In the genomic region with DNA sequence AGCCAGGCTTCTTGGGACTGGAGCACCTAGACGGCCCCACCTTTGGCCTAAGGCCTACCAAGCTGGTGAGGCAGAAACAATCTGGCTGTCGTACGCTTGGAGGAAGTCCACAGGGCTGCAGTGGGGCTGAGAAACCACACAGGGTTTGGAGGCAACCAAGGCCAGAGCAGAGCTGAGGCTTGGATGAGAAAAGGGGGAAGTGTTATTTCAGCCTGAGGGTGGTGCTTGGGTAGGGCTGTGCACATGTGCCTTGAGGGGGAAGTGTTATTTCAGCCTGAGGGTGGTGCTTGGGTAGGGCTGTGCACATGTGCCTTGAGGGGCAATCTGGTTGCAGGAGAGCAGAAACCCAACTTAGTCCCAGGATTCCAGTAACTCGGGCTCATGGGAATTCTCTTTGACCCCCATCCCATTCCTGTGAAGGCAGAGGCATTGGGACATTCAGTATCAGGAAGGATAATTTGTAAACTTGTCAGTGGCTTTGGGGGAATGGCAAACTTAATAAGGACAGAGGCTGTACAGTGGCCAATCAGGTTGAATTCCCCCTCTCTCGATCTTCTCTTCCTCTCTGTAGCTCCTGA, we compare ENCODE assay signal across 8 cellular contexts. TPM values are rescaled to one million over a fixed set of nuclear protein-coding genes. Genes with fewer than 3 reads are reported as not detected.
DNase-seq lines count a peak whose midpoint lies in the region; ATAC-seq lines count a peak whose summit lies in the region.

No MANE protein-coding gene starts in this region.

- POLR2A ChIA-PET in activated CD4-positive, alpha-beta T cell treated with anti-CD3 and anti-CD28 coated beads for 36 hours (lab: Charles Lee), result interaction anchor here (1.8 kb wide), 1 partner anchor 100 kb away, joined by 4 read pairs; no protein-coding TSS in a partner anchor

- in situ Hi-C loops in HAP-1 (cut with MboI; ENCODE audit: low sequenced_read_pairs), result no loop called here

- H3K79me2 ChIP-seq in mesendoderm (ENCODE audit: control insufficient read depth, insufficient read depth, low read length), result no peaks in the 10 kb centered on the region

- peak overlapping the region; percentile 67 for H3K9ac ChIP-seq in mesendoderm (ENCODE audit: low read length)

- H3K4me2 ChIP-seq in mesendoderm (ENCODE audit: low read length), result peak overlapping the region; percentile 75

- no peak overlapping the region for H3K18ac ChIP-seq in mesendoderm (ENCODE audit: low read length)

- H2BK15ac ChIP-seq in mesendoderm (replicated peaks; ENCODE audit: low read depth), result no peak overlapping the region

- H3K27me3 Mint-ChIP-seq in activated CD4-positive, alpha-beta T cell treated with anti-CD3 and anti-CD28 coated beads for 36 hours, result peaks cover 20% of the 10 kb centered on the region
- peaks cover 17% of the 10 kb centered on the region for H3K27me3 Mint-ChIP-seq in activated naive CD8-positive, alpha-beta T cell treated with anti-CD3 and anti-CD28 coated beads, Interleukin-2, amount 50 U/mL, for 24 hours

- intact Hi-C loops in activated CD4-positive, alpha-beta T cell treated with anti-CD3 and anti-CD28 coated beads for 36 hours (cut with DNase I, micrococcal nuclease), result loop anchor here in 1 of 2 experiments (2.0 kb wide), 1 partner anchor 50 kb away; the partner anchor contains the start of gene CCT7

- H3K9me3 ChIP-seq in HAP-1, result no peaks in the 10 kb centered on the region

- WGBS in mesendoderm (ENCODE audit: extremely low coverage, insufficient coverage, low lambda C conversion rate), result no CpG with 5 or more reads among the region's 5 CpGs

- H4K5ac ChIP-seq in mesendoderm (ENCODE audit: low read length), result no peak overlapping the region

- DNase-seq in activated CD4-positive, alpha-beta T cell treated with anti-CD3 and anti-CD28 coated beads for 36 hours, result peak; percentile 48
- DNase-seq in activated CD4-positive, alpha-beta T cell treated with anti-CD3 and anti-CD28 coated beads, Interleukin-2, amount 50 U/mL, for 4 hours, result no peak
- DNase-seq in HAP-1 (ENCODE audit: low spot score in 2 of 2), result no peak
- DNase-seq in M059J (ENCODE audit: low read depth), result peak; percentile 3
- DNase-seq in activated naive CD8-positive, alpha-beta T cell treated with anti-CD3 and anti-CD28 coated beads, Interleukin-2, amount 50 U/mL, for 24 hours, result peak; percentile 40
- DNase-seq in mesendoderm, result no peak
- DNase-seq in effector CD4-positive, alpha-beta T cell, result no peak
- DNase-seq in NCI-H1105 treated with DMSO at 0.1 percent for 48 hours (lab: John Stamatoyannopoulos, UW), result no peak

- H3K4me1 Mint-ChIP-seq in activated CD4-positive, alpha-beta T cell treated with anti-CD3 and anti-CD28 coated beads for 36 hours, result peaks cover 15% of the 10 kb centered on the region
- peaks cover 28% of the 10 kb centered on the region for H3K4me1 Mint-ChIP-seq in activated naive CD8-positive, alpha-beta T cell treated with anti-CD3 and anti-CD28 coated beads, Interleukin-2, amount 50 U/mL, for 24 hours

- H3K56ac ChIP-seq in mesendoderm (ENCODE audit: low read length), result no peak overlapping the region

- peak overlapping the region; percentile 69 for H3K27ac Mint-ChIP-seq in activated CD4-positive, alpha-beta T cell treated with anti-CD3 and anti-CD28 coated beads for 36 hours
- H3K27ac Mint-ChIP-seq in activated naive CD8-positive, alpha-beta T cell treated with anti-CD3 and anti-CD28 coated beads, Interleukin-2, amount 50 U/mL, for 24 hours, result peak overlapping the region; percentile 83

- H3K9me3 Mint-ChIP-seq in activated CD4-positive, alpha-beta T cell treated with anti-CD3 and anti-CD28 coated beads for 36 hours (ENCODE audit: low read depth), result no peaks in the 10 kb centered on the region
- H3K9me3 Mint-ChIP-seq in activated naive CD8-positive, alpha-beta T cell treated with anti-CD3 and anti-CD28 coated beads, Interleukin-2, amount 50 U/mL, for 24 hours, result no peaks in the 10 kb centered on the region

- H3K4me3 Mint-ChIP-seq in activated CD4-positive, alpha-beta T cell treated with anti-CD3 and anti-CD28 coated beads for 36 hours, result peak overlapping the region; percentile 78
- peak overlapping the region; percentile 91 for H3K4me3 Mint-ChIP-seq in activated naive CD8-positive, alpha-beta T cell treated with anti-CD3 and anti-CD28 coated beads, Interleukin-2, amount 50 U/mL, for 24 hours

- H3K4ac ChIP-seq in mesendoderm (ENCODE audit: low read depth, low read length), result no peak overlapping the region

- no peak overlapping the region for H3K27ac ChIP-seq in mesendoderm (ENCODE audit: low read depth, low read length)

- no peak overlapping the region for H2BK120ac ChIP-seq in mesendoderm (ENCODE audit: low read depth, low read length)

- H3K27me3 ChIP-seq in HAP-1 (ENCODE audit: low read depth) (peaks cover 5% of the 10 kb centered on the region), mesendoderm (ENCODE audit: insufficient read depth, low read length, poor library complexity) (peaks cover 1% of the 10 kb centered on the region)

- H4K8ac ChIP-seq in mesendoderm (ENCODE audit: low read depth, low read length), result no peak overlapping the region

- H3K36me3 ChIP-seq in HAP-1 (replicated peaks) (no peaks in the 10 kb centered on the region; the same call in 1 of the 2 replicates), mesendoderm (ENCODE audit: control insufficient read depth, insufficient read depth, low read length) (no peaks in the 10 kb centered on the region)

- H3K4me1 ChIP-seq in HAP-1, result peaks cover 3% of the 10 kb centered on the region; the same call in 1 of the 2 replicates
- H3K4me1 ChIP-seq in mesendoderm (ENCODE audit: control insufficient read depth, low read depth, low read length), result peaks cover 2% of the 10 kb centered on the region

- no peak overlapping the region for H2AK5ac ChIP-seq in mesendoderm (ENCODE audit: low read length)

- H3K79me1 ChIP-seq in mesendoderm (ENCODE audit: low read length), result no peaks in the 10 kb centered on the region

- no peak overlapping the region for H3K23ac ChIP-seq in mesendoderm (ENCODE audit: low read length)

- no peak overlapping the region for H2BK5ac ChIP-seq in mesendoderm (ENCODE audit: low read length)

- peak overlapping the region; percentile 66 for H3K4me3 ChIP-seq in HAP-1
- H3K4me3 ChIP-seq in mesendoderm (ENCODE audit: low read length), result no peak overlapping the region

- H3K36me3 Mint-ChIP-seq in activated CD4-positive, alpha-beta T cell treated with anti-CD3 and anti-CD28 coated beads for 36 hours (ENCODE audit: low read depth), result peaks cover 10% of the 10 kb centered on the region
- H3K36me3 Mint-ChIP-seq in activated naive CD8-positive, alpha-beta T cell treated with anti-CD3 and anti-CD28 coated beads, Interleukin-2, amount 50 U/mL, for 24 hours (ENCODE audit: low read depth), result peaks cover 7% of the 10 kb centered on the region

- peak; percentile 34 for ATAC-seq in activated CD4-positive, alpha-beta T cell treated with anti-CD3 and anti-CD28 coated beads for 36 hours
- peak; percentile 44 for ATAC-seq in activated naive CD8-positive, alpha-beta T cell treated with anti-CD3 and anti-CD28 coated beads, Interleukin-2, amount 50 U/mL, for 24 hours

- CTCF ChIA-PET in activated CD4-positive, alpha-beta T cell treated with anti-CD3 and anti-CD28 coated beads for 36 hours (lab: Charles Lee), result interaction anchor here (0.6 to 1.3 kb wide), 4 partner anchors 8 to 886 kb away, joined by 3 to 5 read pairs (median 4); no protein-coding TSS in a partner anchor

RNA-seq across cellular contexts. Expression of gene FBXO41, which starts 1.0 kb away (rescaled TPM):
- total RNA-seq in activated CD4-positive, alpha-beta T cell treated with anti-CD3 and anti-CD28 coated beads for 36 hours, result 10 to 100 TPM; 27.7 to 29.5 TPM
- total RNA-seq in M059J (2014; rRNA removed; shearing (Covaris generic)), result 1.1 and 2.2 TPM in 2 replicates
- polyA plus RNA-seq in mesendoderm (2013, experiment 1 of 2), result 2.1 TPM
- 2.2 TPM for polyA plus RNA-seq in mesendoderm (2013, experiment 2 of 2)

RNA-seq across cellular contexts. Expression of gene EGR4, which starts 8.1 kb away (rescaled TPM):
- total RNA-seq in activated CD4-positive, alpha-beta T cell treated with anti-CD3 and anti-CD28 coated beads for 36 hours, result under 1 TPM; 0.18 to 0.41 TPM
- not detected in 2 replicates for total RNA-seq in M059J (2014; rRNA removed; shearing (Covaris generic))
- 0.06 TPM for polyA plus RNA-seq in mesendoderm (2013, experiment 1 of 2)
- 0.04 TPM for polyA plus RNA-seq in mesendoderm (2013, experiment 2 of 2)

RNA-seq across cellular contexts. Expression of gene CCT7, which starts 51.1 kb away (rescaled TPM):
- 100 to 1,000 TPM; 637 to 774 TPM for total RNA-seq in activated CD4-positive, alpha-beta T cell treated with anti-CD3 and anti-CD28 coated beads for 36 hours
- 246 and 380 TPM in 2 replicates for total RNA-seq in M059J (2014; rRNA removed; shearing (Covaris generic))
- polyA plus RNA-seq in mesendoderm (2013, experiment 1 of 2), result 657 TPM
- 670 TPM for polyA plus RNA-seq in mesendoderm (2013, experiment 2 of 2)

RNA-seq across cellular contexts. Expression of gene PRADC1, which starts 52.2 kb away (rescaled TPM):
- total RNA-seq in activated CD4-positive, alpha-beta T cell treated with anti-CD3 and anti-CD28 coated beads for 36 hours, result 10 to 100 TPM; 11.8 to 12.1 TPM
- 32.3 and 35.3 TPM in 2 replicates for total RNA-seq in M059J (2014; rRNA removed; shearing (Covaris generic))
- polyA plus RNA-seq in mesendoderm (2013, experiment 1 of 2), result 5.6 TPM
- 5.6 TPM for polyA plus RNA-seq in mesendoderm (2013, experiment 2 of 2)

Comparison
In these comparisons a context has a peak if more than half of its experiments do, and no peak if none do; other contexts are left out.
1. DNase-seq: peak in activated CD4-positive, alpha-beta T cell treated with anti-CD3 and anti-CD28 coated beads for 36 hours (single experiment), M059J (single experiment) and activated naive CD8-positive, alpha-beta T cell treated with anti-CD3 and anti-CD28 coated beads, Interleukin-2, amount 50 U/mL, for 24 hours (single experiment); none in activated CD4-positive, alpha-beta T cell treated with anti-CD3 and anti-CD28 coated beads, Interleukin-2, amount 50 U/mL, for 4 hours (0 of 2), HAP-1 (0 of 2), mesendoderm (single experiment), effector CD4-positive, alpha-beta T cell (single experiment) and NCI-H1105 treated with DMSO at 0.1 percent for 48 hours (single experiment).